8 cellular contexts compared by ENCODE assay signal in genomic region chr4:87038837-87039715, GRCh38.
DNase-seq lines count a peak whose midpoint lies in the region; ATAC-seq, FAIRE-seq and TF ChIP-seq lines count a peak whose summit lies in the region.

No MANE protein-coding gene starts in this region.

- no peaks in the 10 kb centered on the region for H3K9me3 ChIP-seq in HEK293 (ENCODE audit: control insufficient read depth, insufficient read depth, low read depth, low read length)
- no peaks in the 10 kb centered on the region for H3K9me3 ChIP-seq in PC-3 (ENCODE audit: low read length)
- no peaks in the 10 kb centered on the region for H3K9me3 ChIP-seq in endothelial cell of umbilical vein (replicated peaks; ENCODE audit: control insufficient read depth, insufficient read depth, low read length)
- no peaks in the 10 kb centered on the region for H3K9me3 ChIP-seq in aorta (ENCODE audit: control insufficient read depth, low read length)

- H3K79me2 ChIP-seq in PC-3 (ENCODE audit: low read length) (peaks cover 49% of the 10 kb centered on the region), endothelial cell of umbilical vein (ENCODE audit: control insufficient read depth, insufficient read depth, low read length) (peaks cover 81% of the 10 kb centered on the region)

- CTCF ChIA-PET in HEK293 (lab: Yijun Ruan, JAX) (no interaction called here), PC-3 (lab: Charles Lee) (no interaction called here), endothelial cell of umbilical vein (lab: Charles Lee) (interaction anchor here (1.5 kb wide), 2 partner anchors 68 to 117 kb away, joined by 3 to 4 read pairs; no protein-coding TSS in a partner anchor)
- CTCF ChIA-PET in activated CD4-positive, alpha-beta T cell treated with anti-CD3 and anti-CD28 coated beads, Interleukin-2, amount 10 ng/mL, durations not matched to agents 7 days and 5 days (lab: Charles Lee), result no interaction called here

- 8 to 11% methylated on average over 8 of the region's 8 CpGs for WGBS in aorta, 2 donors

- H3K9me1 ChIP-seq in endothelial cell of umbilical vein (replicated peaks; ENCODE audit: control insufficient read depth, extremely low read depth, insufficient read depth, low read length), result no peaks in the 10 kb centered on the region

- no peak for ATAC-seq in PC-3
- ATAC-seq in aorta (ENCODE audit: low FRiP score), result peak; percentile 84
- ATAC-seq in GM21360 (IDR thresholded peaks at IDR 0.05; ENCODE audit: unreplicated experiment), result no peak

- peak; percentile 95 for FAIRE-seq in endothelial cell of umbilical vein (lab: Jason Lieb, UNC)

- H2AFZ ChIP-seq in PC-3 (ENCODE audit: low read length), result no peak overlapping the region
- no peak overlapping the region for H2AFZ ChIP-seq in endothelial cell of umbilical vein (ENCODE audit: low read depth, low read length)

- intact Hi-C loops in PC-3 (cut with micrococcal nuclease) (no loop called here), endothelial cell of umbilical vein (cut with micrococcal nuclease) (loop anchor here (2.0 kb wide), 1 partner anchor 54 kb away; no protein-coding TSS in a partner anchor), aorta (cut with DNase I) (no loop called here)

- no peak overlapping the region for H3K27ac Mint-ChIP-seq in activated CD4-positive, alpha-beta T cell treated with anti-CD3 and anti-CD28 coated beads, Interleukin-2, amount 10 ng/mL, durations not matched to agents 7 days and 5 days

- H3K9me2 ChIP-seq in PC-3 (replicated peaks; ENCODE audit: low read length), result no peaks in the 10 kb centered on the region

- H3K36me3 ChIP-seq in HEK293 (ENCODE audit: control insufficient read depth in 2 of 2, insufficient read depth in 1 of 2, low read length in 2 of 2) (no peaks in the 10 kb centered on the region), PC-3 (ENCODE audit: low read depth, low read length) (no peaks in the 10 kb centered on the region), endothelial cell of umbilical vein (ENCODE audit: control insufficient read depth in 2 of 2, extremely low read depth in 1 of 2, insufficient read depth in 2 of 2, low read length in 2 of 2) (no peaks in the 10 kb centered on the region), aorta (ENCODE audit: control insufficient read depth in 1 of 2, insufficient read depth in 2 of 2, low read length in 1 of 2) (no peaks in the 10 kb centered on the region)

- H3K27me3 Mint-ChIP-seq in activated CD4-positive, alpha-beta T cell treated with anti-CD3 and anti-CD28 coated beads, Interleukin-2, amount 10 ng/mL, durations not matched to agents 7 days and 5 days, result no peaks in the 10 kb centered on the region

- no peak for TF ChIP-seq CTCF in HEK293 (tag by site-specific recombination; IDR thresholded peaks at IDR 0.05)
- no peak for TF ChIP-seq CTCF in PC-3 (conservative IDR thresholded peaks at IDR 0.05; ENCODE audit: low read depth, low read length)
- no peak for TF ChIP-seq CTCF in endothelial cell of umbilical vein (IDR thresholded peaks at IDR 0.05; ENCODE audit: extremely low read depth in 1 of 2, insufficient read depth in 1 of 2, low read depth in 1 of 2, low read length in 2 of 2)

- H3K27me3 ChIP-seq in PC-3 (ENCODE audit: low read length) (no peaks in the 10 kb centered on the region), endothelial cell of umbilical vein (ENCODE audit: control insufficient read depth in 2 of 2, insufficient read depth in 2 of 2, low read length in 2 of 2) (no peaks in the 10 kb centered on the region), aorta (ENCODE audit: control insufficient read depth in 1 of 2, insufficient read depth in 2 of 2, low read length in 1 of 2) (no peaks in the 10 kb centered on the region)

- no peaks in the 10 kb centered on the region for H3K9me3 Mint-ChIP-seq in activated CD4-positive, alpha-beta T cell treated with anti-CD3 and anti-CD28 coated beads, Interleukin-2, amount 10 ng/mL, durations not matched to agents 7 days and 5 days

- TF ChIP-seq POLR2A in endothelial cell of umbilical vein (IDR thresholded peaks at IDR 0.05; ENCODE audit: low read depth, low read length), result no peak

- BruUV-seq in PC-3 (replicated peaks; lab: Mats Ljungman, UMichigan) (no TSS peak), endothelial cell of umbilical vein (replicated peaks; lab: Mats Ljungman, UMichigan) (no TSS peak)

- POLR2A ChIA-PET in HEK293 (lab: Yijun Ruan, JAX) (interaction anchor here (1.0 kb wide), 1 partner anchor 104 kb away, joined by 4 read pairs; the partner anchor contains the start of gene AFF1), PC-3 (lab: Charles Lee; ENCODE audit: unreplicated experiment) (no interaction called here), endothelial cell of umbilical vein (lab: Charles Lee) (no interaction called here)
- POLR2A ChIA-PET in activated CD4-positive, alpha-beta T cell treated with anti-CD3 and anti-CD28 coated beads, Interleukin-2, amount 10 ng/mL, durations not matched to agents 7 days and 5 days (lab: Charles Lee), result no interaction called here

- no peaks in the 10 kb centered on the region for H4K20me1 ChIP-seq in PC-3 (ENCODE audit: low read length)
- H4K20me1 ChIP-seq in endothelial cell of umbilical vein (replicated peaks; ENCODE audit: control insufficient read depth, extremely low read depth, insufficient read depth, low read length), result no peaks in the 10 kb centered on the region

- peaks cover 36% of the 10 kb centered on the region for H3K4me1 Mint-ChIP-seq in activated CD4-positive, alpha-beta T cell treated with anti-CD3 and anti-CD28 coated beads, Interleukin-2, amount 10 ng/mL, durations not matched to agents 7 days and 5 days

- H3F3A ChIP-seq in PC-3 (ENCODE audit: low read length, unreplicated experiment), result no peaks in the 10 kb centered on the region

- dilution Hi-C loops in endothelial cell of umbilical vein (cut with MboI; ENCODE audit: extremely low pct_ligation_motif_present, low sequenced_read_pairs), result no loop called here

- H3K9ac ChIP-seq in PC-3 (ENCODE audit: low read length), result no peak overlapping the region
- H3K9ac ChIP-seq in endothelial cell of umbilical vein (replicated peaks; ENCODE audit: extremely low read depth, insufficient read depth, low read length), result peak overlapping the region; percentile 36

- H3K27ac ChIP-seq in HEK293 (ENCODE audit: extremely low read depth, low read depth, low read length) (no peak overlapping the region), PC-3 (ENCODE audit: low read length) (no peak overlapping the region), endothelial cell of umbilical vein (ENCODE audit: insufficient read depth, low read depth, low read length) (peak overlapping the region; percentile 61), aorta (ENCODE audit: low read depth in 1 of 2, low read length in 2 of 2) (peak overlapping the region; percentile 29 to 79)

- peaks cover 6% of the 10 kb centered on the region for H3K36me3 Mint-ChIP-seq in activated CD4-positive, alpha-beta T cell treated with anti-CD3 and anti-CD28 coated beads, Interleukin-2, amount 10 ng/mL, durations not matched to agents 7 days and 5 days (ENCODE audit: low read depth)

- H3K4me3 ChIP-seq in HEK293 (ENCODE audit: low read depth, low read length), result no peak overlapping the region
- H3K4me3 ChIP-seq in PC-3 (ENCODE audit: low read length), result no peak overlapping the region
- H3K4me3 ChIP-seq in endothelial cell of umbilical vein (replicated peaks in 1 of 3; ENCODE audit: insufficient read depth in 1 of 3, low read depth in 1 of 3, low read length in 3 of 3), result no peak overlapping the region
- no peak overlapping the region for H3K4me3 ChIP-seq in aorta (ENCODE audit: low read length in 2 of 2)

- DNase-seq in DMS153 (lab: John Stamatoyannopoulos, UW) (peak; percentile 61), PC-3 (peak; percentile 17), endothelial cell of umbilical vein (ENCODE audit: low read depth, low spot score) (peak; percentile 88), middle frontal gyrus (ENCODE audit: extremely low spot score, low spot score) (peak; percentile 59), aorta (peak; percentile 89 to 90)
- DNase-seq in activated CD4-positive, alpha-beta T cell treated with anti-CD3 and anti-CD28 coated beads, Interleukin-2, amount 10 ng/mL, durations not matched to agents 7 days and 5 days, result no peak

- H3K4me3 Mint-ChIP-seq in activated CD4-positive, alpha-beta T cell treated with anti-CD3 and anti-CD28 coated beads, Interleukin-2, amount 10 ng/mL, durations not matched to agents 7 days and 5 days, result no peak overlapping the region

- no peak overlapping the region for H3K4me2 ChIP-seq in PC-3 (ENCODE audit: low read length)
- H3K4me2 ChIP-seq in endothelial cell of umbilical vein (ENCODE audit: insufficient read depth, low read length), result peak overlapping the region; percentile 49

- H3K4me1 ChIP-seq in HEK293 (ENCODE audit: control insufficient read depth, insufficient read depth, low read length) (peaks cover 14% of the 10 kb centered on the region; the same call in 1 of the 2 replicates), PC-3 (ENCODE audit: insufficient read depth, low read length) (no peaks in the 10 kb centered on the region), endothelial cell of umbilical vein (ENCODE audit: control insufficient read depth, extremely low read depth, insufficient read depth, low read length) (peaks cover 42% of the 10 kb centered on the region), aorta (ENCODE audit: control insufficient read depth in 1 of 2, insufficient read depth in 2 of 2, low read length in 2 of 2) (peaks cover 4 to 24% of the 10 kb centered on the region in 2 donors)

TF ChIP-seq in HEK293, 187 proteins besides CTCF, POLR2A, EP300 and RAD21 (continues in another document):
- no peak for TF ChIP-seq ZNF174 (tag by site-specific recombination; IDR thresholded peaks at IDR 0.05)
- no peak for TF ChIP-seq ZNF350 (tag by site-specific recombination; IDR thresholded peaks at IDR 0.05)
- TF ChIP-seq SP7 (tag by site-specific recombination; IDR thresholded peaks at IDR 0.05), result no peak
- TF ChIP-seq MYNN (tag by site-specific recombination; IDR thresholded peaks at IDR 0.05; ENCODE audit: borderline replicate concordance), result no peak
- TF ChIP-seq GFI1B (tag by site-specific recombination; IDR thresholded peaks at IDR 0.05), result no peak

TF ChIP-seq in endothelial cell of umbilical vein, 7 proteins besides CTCF, POLR2A, EP300 and RAD21:
- TF ChIP-seq POLR2AphosphoS5 (IDR thresholded peaks at IDR 0.05; ENCODE audit: insufficient read depth, low read depth, low read length) (peak; percentile 30), GATA2 (IDR thresholded peaks at IDR 0.05; ENCODE audit: insufficient read depth, insufficient read length, low read depth, low read length) (no peak)

Comparison
In these comparisons a context has a peak if more than half of its experiments do, and no peak if none do; other contexts are left out.
1. H3K27ac ChIP-seq: peak in endothelial cell of umbilical vein (single experiment) and aorta (2 of 2); none in HEK293 (single experiment) and PC-3 (single experiment).